8 cellular contexts compared by ENCODE assay signal in genomic region chr2:44778221-44778654, GRCh38.
DNase-seq lines count a peak whose midpoint lies in the region; ATAC-seq, FAIRE-seq and TF ChIP-seq lines count a peak whose summit lies in the region.

No MANE protein-coding gene starts in this region.

- DNase-seq in A673 (ENCODE audit: low spot score) (peak; percentile 90), astrocyte (ENCODE audit: low read depth) (no peak), KG1 (lab: John Stamatoyannopoulos, UW) (no peak), suprapubic skin (ENCODE audit: low spot score in 2 of 2) (no peak)
- no peak for DNase-seq in stimulated activated CD4-positive, alpha-beta T cell treated with anti-CD3 and anti-CD28 coated beads, Interleukin-2, amount 100 ng/mL, for 24 hours
- no peak for DNase-seq in activated CD4-positive, alpha-beta memory T cell treated with anti-CD3 and anti-CD28 coated beads, Interleukin-2, amount 10 ng/mL, durations not matched to agents 7 days and 5 days

- peak overlapping the region; percentile 14 for H3K4me3 ChIP-seq in A673 (ENCODE audit: low read depth, low read length, poor library complexity, severe bottlenecking)
- H3K4me3 ChIP-seq in astrocyte (ENCODE audit: insufficient read depth, low read depth, low read length), result no peak overlapping the region
- no peak overlapping the region for H3K4me3 ChIP-seq in suprapubic skin

- BruUV-seq in A673 (replicated peaks; lab: Mats Ljungman, UMichigan), result no TSS peak

- H3K4me1 ChIP-seq in A673 (ENCODE audit: insufficient read depth, low read length, poor library complexity, severe bottlenecking) (peaks cover 36% of the 10 kb centered on the region), astrocyte (ENCODE audit: insufficient read depth, low read length) (peaks cover 2% of the 10 kb centered on the region), suprapubic skin (peaks cover 13% of the 10 kb centered on the region)

- no peak overlapping the region for H3K4me3 Mint-ChIP-seq in astrocyte (ENCODE audit: unreplicated experiment)
- no peak overlapping the region for H3K4me3 Mint-ChIP-seq in activated CD4-positive, alpha-beta memory T cell treated with anti-CD3 and anti-CD28 coated beads, Interleukin-2, amount 10 ng/mL, durations not matched to agents 7 days and 5 days

- H3K79me2 ChIP-seq in astrocyte (ENCODE audit: insufficient read depth, low read length), result no peaks in the 10 kb centered on the region

- H3K9me3 ChIP-seq in A673 (ENCODE audit: low read depth, low read length, poor library complexity, severe bottlenecking), result no peaks in the 10 kb centered on the region
- H3K9me3 ChIP-seq in astrocyte (ENCODE audit: insufficient read depth, low read depth, low read length), result no peaks in the 10 kb centered on the region
- H3K9me3 ChIP-seq in suprapubic skin, result no peaks in the 10 kb centered on the region

- intact Hi-C loops in A673 (cut with micrococcal nuclease; ENCODE audit: unreplicated experiment), result no loop called here

- H3K9me3 Mint-ChIP-seq in astrocyte (ENCODE audit: unreplicated experiment), result peaks cover 6% of the 10 kb centered on the region
- H3K9me3 Mint-ChIP-seq in activated CD4-positive, alpha-beta memory T cell treated with anti-CD3 and anti-CD28 coated beads, Interleukin-2, amount 10 ng/mL, durations not matched to agents 7 days and 5 days, result no peaks in the 10 kb centered on the region

- POLR2A ChIA-PET in A673 (lab: Charles Lee; ENCODE audit: low non-redundant PET), result no interaction called here
- POLR2A ChIA-PET in activated CD4-positive, alpha-beta memory T cell treated with anti-CD3 and anti-CD28 coated beads, Interleukin-2, amount 10 ng/mL, durations not matched to agents 7 days and 5 days (lab: Charles Lee), result no interaction called here

- no peak overlapping the region for H3K9ac ChIP-seq in astrocyte (ENCODE audit: low read length)

- CTCF ChIA-PET in A673 (lab: Charles Lee), result no interaction called here
- CTCF ChIA-PET in activated CD4-positive, alpha-beta memory T cell treated with anti-CD3 and anti-CD28 coated beads, Interleukin-2, amount 10 ng/mL, durations not matched to agents 7 days and 5 days (lab: Charles Lee), result no interaction called here

- H3K27ac Mint-ChIP-seq in astrocyte (ENCODE audit: unreplicated experiment), result no peak overlapping the region
- no peak overlapping the region for H3K27ac Mint-ChIP-seq in activated CD4-positive, alpha-beta memory T cell treated with anti-CD3 and anti-CD28 coated beads, Interleukin-2, amount 10 ng/mL, durations not matched to agents 7 days and 5 days

- H3K27ac ChIP-seq in A673 (ENCODE audit: low read depth, low read length, poor library complexity, severe bottlenecking) (peak overlapping the region; percentile 49), astrocyte (ENCODE audit: low read depth, low read length) (no peak overlapping the region), suprapubic skin (no peak overlapping the region)

- H4K20me1 ChIP-seq in astrocyte (ENCODE audit: insufficient read depth, low read length), result no peaks in the 10 kb centered on the region

- no peak for TF ChIP-seq POLR2A in suprapubic skin (IDR thresholded peaks at IDR 0.05)

- TF ChIP-seq CTCF in A673 (conservative IDR thresholded peaks at IDR 0.05; ENCODE audit: low read depth, low read length) (no peak), astrocyte (IDR thresholded peaks at IDR 0.05; ENCODE audit: insufficient read depth, low read depth, low read length) (no peak), suprapubic skin (IDR thresholded peaks at IDR 0.05) (no peak)

- H3K4me2 ChIP-seq in astrocyte (ENCODE audit: low read length), result peak overlapping the region; percentile 32

- H3K27me3 ChIP-seq in A673 (replicated peaks; ENCODE audit: insufficient read depth, low read depth, low read length, poor library complexity) (peaks cover 28% of the 10 kb centered on the region), astrocyte (ENCODE audit: insufficient read depth, low read length) (peaks cover 27% of the 10 kb centered on the region), suprapubic skin (no peaks in the 10 kb centered on the region)

- peaks cover 2% of the 10 kb centered on the region for H3K36me3 Mint-ChIP-seq in astrocyte (ENCODE audit: low read depth, unreplicated experiment)
- H3K36me3 Mint-ChIP-seq in activated CD4-positive, alpha-beta memory T cell treated with anti-CD3 and anti-CD28 coated beads, Interleukin-2, amount 10 ng/mL, durations not matched to agents 7 days and 5 days (ENCODE audit: low read depth), result no peaks in the 10 kb centered on the region

- no peak overlapping the region for H2AFZ ChIP-seq in astrocyte (ENCODE audit: low read depth, low read length)

- H3K4me1 Mint-ChIP-seq in astrocyte (ENCODE audit: low read depth, unreplicated experiment), result peaks cover 16% of the 10 kb centered on the region
- H3K4me1 Mint-ChIP-seq in activated CD4-positive, alpha-beta memory T cell treated with anti-CD3 and anti-CD28 coated beads, Interleukin-2, amount 10 ng/mL, durations not matched to agents 7 days and 5 days, result no peaks in the 10 kb centered on the region

- WGBS in suprapubic skin, result 43% methylated on average over 10 of the region's 13 CpGs

- TF ChIP-seq EP300 in suprapubic skin (IDR thresholded peaks at IDR 0.05), result no peak

- no peaks in the 10 kb centered on the region for H3K36me3 ChIP-seq in A673 (ENCODE audit: insufficient read depth, low read length, poor library complexity, severe bottlenecking)
- no peaks in the 10 kb centered on the region for H3K36me3 ChIP-seq in astrocyte (ENCODE audit: insufficient read depth, low read length)
- H3K36me3 ChIP-seq in suprapubic skin, result no peaks in the 10 kb centered on the region

- peak; percentile 44 for ATAC-seq in GM19397 (IDR thresholded peaks at IDR 0.05; ENCODE audit: unreplicated experiment)
- peak; percentile 35 for ATAC-seq in HG03103 (IDR thresholded peaks at IDR 0.05; ENCODE audit: low read depth, unreplicated experiment)

- no peak for FAIRE-seq in astrocyte (lab: Jason Lieb, UNC)

- H3K27me3 Mint-ChIP-seq in astrocyte (ENCODE audit: low read depth, unreplicated experiment), result no peaks in the 10 kb centered on the region
- H3K27me3 Mint-ChIP-seq in activated CD4-positive, alpha-beta memory T cell treated with anti-CD3 and anti-CD28 coated beads, Interleukin-2, amount 10 ng/mL, durations not matched to agents 7 days and 5 days, result no peaks in the 10 kb centered on the region
